ENCODE assay signal across 15 cellular contexts in genomic region chr2:30287190-30287589, GRCh38. TPM values are rescaled to one million over a fixed set of nuclear protein-coding genes. Genes with fewer than 3 reads are reported as not detected.
DNase-seq lines count a peak whose midpoint lies in the region; ATAC-seq lines count a peak whose summit lies in the region.
"Had no signal": no experiment of that assay in that cellular context is flagged by ENCODE, and none has a peak within 500 bp of the region (broad histone marks: within the 10 kb centered on the region; RNA-seq: fewer than 3 reads in every experiment).

No MANE protein-coding gene starts in this region.

- peak overlapping the region in 1 of 3 donors; percentile 36 for H3K4me3 Mint-ChIP-seq in T-cell
- peak overlapping the region in 9 of 10 donors; percentile 10 to 70 (median 42) for H3K4me3 Mint-ChIP-seq in naive thymus-derived CD4-positive, alpha-beta T cell
- H3K4me3 Mint-ChIP-seq: CD8-positive, alpha-beta T cell; central memory CD8-positive, alpha-beta T cell; neural crest cell had no signal

- H3K36me3 ChIP-seq in naive thymus-derived CD4-positive, alpha-beta T cell (ENCODE audit: control insufficient read depth in 2 of 3, insufficient read depth in 3 of 3, low read length in 3 of 3), result no peaks in the 10 kb centered on the region
- H3K36me3 ChIP-seq: sigmoid colon had no signal

- CTCF ChIA-PET in T-cell (lab: Charles Lee), result interaction anchor here (0.5 to 0.7 kb wide), 3 partner anchors 10 to 53 kb away, joined by 3 to 5 read pairs (median 5); no protein-coding TSS in a partner anchor
- CTCF ChIA-PET in naive thymus-derived CD4-positive, alpha-beta T cell (lab: Charles Lee), result interaction anchor here (0.6 to 2.1 kb wide), 5 partner anchors 18 to 422 kb away, joined by 3 to 5 read pairs (median 3); no protein-coding TSS in a partner anchor

- POLR2A ChIA-PET in T-cell (lab: Charles Lee), result interaction anchor here in 1 of 2 donors (1.2 kb wide), 1 partner anchor 23 kb away, joined by 3 read pairs; no protein-coding TSS in a partner anchor
- POLR2A ChIA-PET in naive thymus-derived CD4-positive, alpha-beta T cell (lab: Charles Lee), result interaction anchor here (0.7 to 3.3 kb wide), 5 partner anchors 20 to 80 kb away, joined by 3 to 17 read pairs (median 4); no protein-coding TSS in a partner anchor

- no peak overlapping the region for H3K27ac ChIP-seq in naive thymus-derived CD4-positive, alpha-beta T cell (ENCODE audit: low read depth, low read length)
- H3K27ac ChIP-seq: epithelial cell of prostate, sigmoid colon had no signal

- peak overlapping the region; percentile 12 to 56 for H3K27ac Mint-ChIP-seq in T-cell
- peak overlapping the region in 7 of 9 donors; percentile 3 to 66 (median 54) for H3K27ac Mint-ChIP-seq in naive thymus-derived CD4-positive, alpha-beta T cell
- H3K27ac Mint-ChIP-seq: CD8-positive, alpha-beta T cell had no signal

- H3K4me3 ChIP-seq in naive thymus-derived CD4-positive, alpha-beta T cell (ENCODE audit: low read length), result no peak overlapping the region
- H3K4me3 ChIP-seq: sigmoid colon had no signal

- no peak for DNase-seq in T-cell
- DNase-seq in naive thymus-derived CD4-positive, alpha-beta T cell, result no peak
- no peak for DNase-seq in DMS 273 treated with DMSO at 0.1 percent for 48 hours (lab: John Stamatoyannopoulos, UW)
- no peak for DNase-seq in DMS 273 (lab: John Stamatoyannopoulos, UW; ENCODE audit: unreplicated experiment)
- DNase-seq in NCI-H774 (lab: John Stamatoyannopoulos, UW), result no peak
- DNase-seq: activated naive CD4-positive, alpha-beta T cell; CD8-positive, alpha-beta T cell; GF-D8; head of caudate nucleus; sigmoid colon had no signal

- no peaks in the 10 kb centered on the region for H3K9me3 Mint-ChIP-seq in T-cell
- no peaks in the 10 kb centered on the region for H3K9me3 Mint-ChIP-seq in naive thymus-derived CD4-positive, alpha-beta T cell
- H3K9me3 Mint-ChIP-seq: CD8-positive, alpha-beta T cell; central memory CD8-positive, alpha-beta T cell; neural crest cell had no signal

- peaks cover 24 to 44% (median 28%) of the 10 kb centered on the region in 3 donors for H3K4me1 Mint-ChIP-seq in T-cell
- peaks cover 24 to 43% (median 33%) of the 10 kb centered on the region in 7 donors for H3K4me1 Mint-ChIP-seq in naive thymus-derived CD4-positive, alpha-beta T cell

- H3K36me3 Mint-ChIP-seq in T-cell, result no peaks in the 10 kb centered on the region
- H3K36me3 Mint-ChIP-seq in naive thymus-derived CD4-positive, alpha-beta T cell, result no peaks in the 10 kb centered on the region
- H3K36me3 Mint-ChIP-seq: CD8-positive, alpha-beta T cell had no signal

- H3K4me1 ChIP-seq in naive thymus-derived CD4-positive, alpha-beta T cell (ENCODE audit: control insufficient read depth in 2 of 2, insufficient read depth in 2 of 2, low read length in 2 of 2), result peaks cover 0 to 21% of the 10 kb centered on the region in 2 donors

- no peaks in the 10 kb centered on the region for H3K27me3 ChIP-seq in naive thymus-derived CD4-positive, alpha-beta T cell (ENCODE audit: control insufficient read depth in 2 of 2, insufficient read depth in 2 of 2, low read length in 2 of 2)
- H3K27me3 ChIP-seq: sigmoid colon had no signal

- intact Hi-C loops in naive thymus-derived CD4-positive, alpha-beta T cell (cut with micrococcal nuclease), result no loop called here

- no peaks in the 10 kb centered on the region for H3K27me3 Mint-ChIP-seq in T-cell
- no peaks in the 10 kb centered on the region for H3K27me3 Mint-ChIP-seq in naive thymus-derived CD4-positive, alpha-beta T cell
- H3K27me3 Mint-ChIP-seq: central memory CD8-positive, alpha-beta T cell had no signal

- ATAC-seq in GM18511 (IDR thresholded peaks at IDR 0.05; ENCODE audit: unreplicated experiment), result peak; percentile 17
- peak; percentile 7 for ATAC-seq in GM21786 (IDR thresholded peaks at IDR 0.05; ENCODE audit: unreplicated experiment)
- ATAC-seq in T-cell (replicated peaks in 1 of 4), result no peak
- no peak for ATAC-seq in naive thymus-derived CD4-positive, alpha-beta T cell

- H3K9me3 ChIP-seq in naive thymus-derived CD4-positive, alpha-beta T cell (ENCODE audit: control insufficient read depth in 2 of 3, low read length in 3 of 3), result no peaks in the 10 kb centered on the region
- H3K9me3 ChIP-seq: sigmoid colon had no signal

RNA-seq across cellular contexts. Expression of gene LBH, which starts 55.9 kb away (rescaled TPM):
- 100 to 1,000 TPM; 209 to 386 (median 323) TPM for total RNA-seq in T-cell
- 100 to 1,000 TPM; 146 to 517 (median 192) TPM for total RNA-seq in naive thymus-derived CD4-positive, alpha-beta T cell
- 100 to 1,000 TPM; 269 to 292 TPM for polyA plus RNA-seq in naive thymus-derived CD4-positive, alpha-beta T cell

Comparison
In these comparisons a context has a peak if more than half of its experiments do, and no peak if none do; other contexts are left out.
1. ATAC-seq: peak in GM18511 (single experiment) and GM21786 (single experiment); none in T-cell (0 of 4) and naive thymus-derived CD4-positive, alpha-beta T cell (single experiment).